Comparison of ENCODE assay signal across 21 cellular contexts in genomic region chr7:50348469-50349162, GRCh38. TPM values are rescaled to one million over a fixed set of nuclear protein-coding genes. Genes with fewer than 3 reads are reported as not detected.
A peak's percentile ranks its signal among the peaks of the same experiment; 100 is the strongest.
DNase-seq lines count a peak whose midpoint lies in the region; ATAC-seq, FAIRE-seq and TF ChIP-seq lines count a peak whose summit lies in the region.
"Had no signal": no experiment of that assay in that cellular context is flagged by ENCODE, and none has a peak within 500 bp of the region (broad histone marks: within the 10 kb centered on the region; RNA-seq: fewer than 3 reads in every experiment).

No MANE protein-coding gene starts in this region.

- H3K4me3 Mint-ChIP-seq in activated CD4-positive, alpha-beta T cell treated with anti-CD3 and anti-CD28 coated beads, Interleukin-2, amount 10 ng/mL, durations not matched to agents 7 days and 5 days = peak overlapping the region; percentile 73
- H3K4me3 Mint-ChIP-seq in activated T-helper 17 cell treated with anti-CD3 and anti-CD28 coated beads, Interleukin-2, amount 50 U/mL, for 72 hours = no peak overlapping the region
- H3K4me3 Mint-ChIP-seq: nephron progenitor cell had no signal

- H3K36me3 ChIP-seq in spleen = peaks cover 0 to 77% (median 9%) of the 10 kb centered on the region in 6 donors
- H3K36me3 ChIP-seq: adrenal gland, gastroesophageal sphincter, thoracic aorta had no signal

- intact Hi-C loops in spleen (cut with DNase I; ENCODE audit: low total_unique reads) = no loop called here

- 89 to 93% (median 91%) methylated on average over 8 of the region's 8 CpGs for WGBS in spleen, 5 donors

- H3K36me3 Mint-ChIP-seq in activated CD4-positive, alpha-beta T cell treated with anti-CD3 and anti-CD28 coated beads, Interleukin-2, amount 10 ng/mL, durations not matched to agents 7 days and 5 days (ENCODE audit: low read depth) = peaks cover 89% of the 10 kb centered on the region
- H3K36me3 Mint-ChIP-seq in activated T-helper 17 cell treated with anti-CD3 and anti-CD28 coated beads, Interleukin-2, amount 50 U/mL, for 72 hours (ENCODE audit: low read depth) = peaks cover 73% of the 10 kb centered on the region

- no peaks in the 10 kb centered on the region for H3K27me3 Mint-ChIP-seq in activated CD4-positive, alpha-beta T cell treated with anti-CD3 and anti-CD28 coated beads, Interleukin-2, amount 10 ng/mL, durations not matched to agents 7 days and 5 days
- H3K27me3 Mint-ChIP-seq in activated T-helper 17 cell treated with anti-CD3 and anti-CD28 coated beads, Interleukin-2, amount 50 U/mL, for 72 hours = no peaks in the 10 kb centered on the region

- TF ChIP-seq CTCF in spleen (IDR thresholded peaks at IDR 0.05 in 8 of 11, conservative IDR thresholded peaks at IDR 0.05 in 3 of 11) = no peak
- TF ChIP-seq CTCF in GM13977 (IDR thresholded peaks at IDR 0.05; ENCODE audit: extremely low read depth, insufficient read depth, missing control alignments) = no peak

- H3K9me3 Mint-ChIP-seq in activated CD4-positive, alpha-beta T cell treated with anti-CD3 and anti-CD28 coated beads, Interleukin-2, amount 10 ng/mL, durations not matched to agents 7 days and 5 days = peaks cover 4% of the 10 kb centered on the region
- H3K9me3 Mint-ChIP-seq in activated T-helper 17 cell treated with anti-CD3 and anti-CD28 coated beads, Interleukin-2, amount 50 U/mL, for 72 hours = no peaks in the 10 kb centered on the region
- H3K9me3 Mint-ChIP-seq: nephron progenitor cell had no signal

- POLR2A ChIA-PET in activated CD4-positive, alpha-beta T cell treated with anti-CD3 and anti-CD28 coated beads, Interleukin-2, amount 10 ng/mL, durations not matched to agents 7 days and 5 days (lab: Charles Lee) = no interaction called here

- peak overlapping the region in 6 of 8 donors; percentile 17 to 92 (median 86) for H3K27ac ChIP-seq in spleen
- H3K27ac ChIP-seq in caudate nucleus (ENCODE audit: low read depth, low read length) = no peak overlapping the region
- H3K27ac ChIP-seq: adrenal gland, gastroesophageal sphincter, GM23248, thoracic aorta had no signal

- FAIRE-seq in GM12892 (lab: Jason Lieb, UNC) = peak; percentile 76

- peaks cover 84% of the 10 kb centered on the region for H3K4me1 Mint-ChIP-seq in activated CD4-positive, alpha-beta T cell treated with anti-CD3 and anti-CD28 coated beads, Interleukin-2, amount 10 ng/mL, durations not matched to agents 7 days and 5 days
- peaks cover 78% of the 10 kb centered on the region for H3K4me1 Mint-ChIP-seq in activated T-helper 17 cell treated with anti-CD3 and anti-CD28 coated beads, Interleukin-2, amount 50 U/mL, for 72 hours
- H3K4me1 Mint-ChIP-seq: nephron progenitor cell had no signal

- TF ChIP-seq POLR2A in GM12892 (IDR thresholded peaks at IDR 0.05; ENCODE audit: low read depth, low read length) (no peak), spleen (IDR thresholded peaks at IDR 0.05) (no peak)

- no peak for ATAC-seq in activated T-helper 17 cell treated with anti-CD3 and anti-CD28 coated beads, Interleukin-2, amount 50 U/mL, for 72 hours (replicated peaks)
- ATAC-seq: gastroesophageal sphincter had no signal

- H3K9me3 ChIP-seq in spleen = no peaks in the 10 kb centered on the region
- H3K9me3 ChIP-seq: adrenal gland, gastroesophageal sphincter, thoracic aorta had no signal

- no peak overlapping the region for H3K4me3 ChIP-seq in spleen
- H3K4me3 ChIP-seq: adrenal gland, gastroesophageal sphincter, GM23248, thoracic aorta had no signal

- CTCF ChIA-PET in activated CD4-positive, alpha-beta T cell treated with anti-CD3 and anti-CD28 coated beads, Interleukin-2, amount 10 ng/mL, durations not matched to agents 7 days and 5 days (lab: Charles Lee) = interaction anchor here (1.3 to 4.9 kb wide), 6 partner anchors 10 to 142 kb away, joined by 5 to 30 read pairs (median 12); no protein-coding TSS in a partner anchor

- H3K4me1 ChIP-seq in spleen = peaks cover 17 to 100% (median 86%) of the 10 kb centered on the region in 6 donors
- H3K4me1 ChIP-seq: adrenal gland, gastroesophageal sphincter had no signal

- no peaks in the 10 kb centered on the region for H3K27me3 ChIP-seq in spleen (replicated peaks in 1 of 7)
- H3K27me3 ChIP-seq: adrenal gland had no signal

- peak overlapping the region; percentile 94 for H3K27ac Mint-ChIP-seq in activated CD4-positive, alpha-beta T cell treated with anti-CD3 and anti-CD28 coated beads, Interleukin-2, amount 10 ng/mL, durations not matched to agents 7 days and 5 days
- H3K27ac Mint-ChIP-seq in activated T-helper 17 cell treated with anti-CD3 and anti-CD28 coated beads, Interleukin-2, amount 50 U/mL, for 72 hours = peak overlapping the region; percentile 94
- H3K27ac Mint-ChIP-seq: nephron progenitor cell had no signal

- in situ Hi-C loops in GM13977 (cut with MboI; ENCODE audit: low pct_unique_long_range_greater_than_20kb, low sequenced_read_pairs, unreplicated experiment) = no loop called here

- DNase-seq in activated CD4-positive, alpha-beta T cell treated with anti-CD3 and anti-CD28 coated beads, Interleukin-2, amount 10 ng/mL, durations not matched to agents 7 days and 5 days = no peak
- DNase-seq in activated CD4-positive, alpha-beta T cell treated with anti-CD3 and anti-CD28 coated beads for 4 hours = no peak
- DNase-seq in GM12892 (ENCODE audit: insufficient read length) (no peak), spleen (no peak), GM13977 (ENCODE audit: low spot score) (no peak), caudate nucleus (lab: John Stamatoyannopoulos, UW) (no peak), NCI-H1694 treated with DMSO at 0.1 percent for 48 hours (lab: John Stamatoyannopoulos, UW) (no peak)
- DNase-seq: adrenal gland, cerebellar nuclear complex, DMS153, GM23248, NCI-H1694, NCI-H524 treated with DMSO at 0.1 percent for 48 hours, nephron progenitor cell, RPMI8226 had no signal

RNA-seq across cellular contexts. Expression of gene IKZF1, which starts 44.1 kb away (rescaled TPM):
- total RNA-seq in activated CD4-positive, alpha-beta T cell treated with anti-CD3 and anti-CD28 coated beads, Interleukin-2, amount 10 ng/mL, durations not matched to agents 7 days and 5 days = 100 to 1,000 TPM; 379 to 406 TPM
- polyA plus RNA-seq in GM12892 (2012; ENCODE audit: missing spikeins) = 25.1 TPM
- total RNA-seq in activated T-helper 17 cell treated with anti-CD3 and anti-CD28 coated beads, Interleukin-2, amount 50 U/mL, for 72 hours = 100 to 1,000 TPM; 253 to 343 TPM
- 100 to 1,000 TPM; 212 to 389 (median 260) TPM for total RNA-seq in spleen
- polyA plus RNA-seq in spleen = 10 to 100 TPM; 36.4 to 39.2 (median 37.9) TPM
- total RNA-seq: GM23248, HT1080, M059J had no signal
- polyA plus RNA-seq: AG04450, GM23248 had no signal
